18 cellular contexts compared by ENCODE assay signal in the genomic region with DNA sequence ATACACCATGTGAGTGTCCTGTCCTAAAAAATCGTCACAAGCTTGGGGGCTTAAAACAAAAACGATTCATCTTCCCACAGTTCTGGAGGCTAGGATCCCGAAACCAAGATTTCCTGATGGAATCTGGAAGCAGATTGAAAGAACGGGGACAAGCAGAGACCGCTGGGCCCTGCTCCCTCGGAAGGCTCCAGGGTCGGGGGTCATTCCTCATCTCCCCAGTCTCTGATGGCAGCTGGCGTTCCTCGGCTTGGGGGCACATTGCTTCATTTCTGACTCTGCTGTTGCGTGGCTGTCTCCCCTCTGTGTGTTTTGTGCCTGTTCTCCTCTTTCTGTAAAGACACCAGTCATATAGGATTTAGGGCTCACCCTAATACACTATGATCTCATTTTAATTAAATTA.
"Had no signal": no experiment of that assay in that cellular context is flagged by ENCODE, and none has a peak within 500 bp of the region (broad histone marks: within the 10 kb centered on the region; RNA-seq: fewer than 3 reads in every experiment).

No MANE protein-coding gene starts in this region.

- H3K4me3 ChIP-seq: body of pancreas, heart left ventricle, lung, upper lobe of left lung had no signal

- H3K9me3 ChIP-seq: body of pancreas, heart left ventricle, upper lobe of left lung had no signal

- H3K27ac Mint-ChIP-seq: activated naive CD8-positive, alpha-beta T cell treated with anti-CD3 and anti-CD28 coated beads, Interleukin-2, amount 50 U/mL, for 24 hours; activated T-cell treated with anti-CD3 and anti-CD28 coated beads, Interleukin-2, amount 50 U/mL, for 72 hours; naive thymus-derived CD4-positive, alpha-beta T cell; T-helper 1 cell treated with Interleukin-12 subunit alpha and Interleukin-12 subunit beta and Interleukin-4 antibody, amounts not matched to agents 30 μg/mL and 1 μg/mL, for 36 hours had no signal

- DNase-seq: activated CD4-positive, alpha-beta T cell treated with anti-CD3 and anti-CD28 coated beads for 4 hours; activated CD4-positive, CD25-positive, alpha-beta regulatory T cell; activated naive CD4-positive, alpha-beta T cell treated with anti-CD3 and anti-CD28 coated beads, Interleukin-2, amount 50 U/mL, for 16 hours; body of pancreas; dermis blood vessel endothelial cell; effector CD8-positive, alpha-beta T cell; heart left ventricle; occipital lobe; stimulated activated naive CD4-positive, alpha-beta T cell; upper lobe of left lung had no signal

- ATAC-seq: body of pancreas; heart left ventricle; left cardiac atrium; naive thymus-derived CD4-positive, alpha-beta T cell had no signal

- FAIRE-seq: islet of Langerhans had no signal

- H3K4me3 Mint-ChIP-seq: activated naive CD8-positive, alpha-beta T cell treated with anti-CD3 and anti-CD28 coated beads, Interleukin-2, amount 50 U/mL, for 24 hours; activated T-cell treated with anti-CD3 and anti-CD28 coated beads, Interleukin-2, amount 50 U/mL, for 72 hours; naive thymus-derived CD4-positive, alpha-beta T cell; neural crest cell; T-helper 1 cell treated with Interleukin-12 subunit alpha and Interleukin-12 subunit beta and Interleukin-4 antibody, amounts not matched to agents 30 μg/mL and 1 μg/mL, for 36 hours had no signal

- H3K27me3 ChIP-seq: body of pancreas, upper lobe of left lung had no signal

- H3K4me1 ChIP-seq: body of pancreas, upper lobe of left lung had no signal

- H3K4me1 Mint-ChIP-seq: neural crest cell had no signal

- H3K36me3 Mint-ChIP-seq: naive thymus-derived CD4-positive, alpha-beta T cell had no signal

- H3K27ac ChIP-seq: body of pancreas, heart left ventricle had no signal

- H3K9me3 Mint-ChIP-seq: activated naive CD8-positive, alpha-beta T cell treated with anti-CD3 and anti-CD28 coated beads, Interleukin-2, amount 50 U/mL, for 24 hours; activated T-cell treated with anti-CD3 and anti-CD28 coated beads, Interleukin-2, amount 50 U/mL, for 72 hours; neural crest cell; T-helper 1 cell treated with Interleukin-12 subunit alpha and Interleukin-12 subunit beta and Interleukin-4 antibody, amounts not matched to agents 30 μg/mL and 1 μg/mL, for 36 hours had no signal

- H3K36me3 ChIP-seq: heart left ventricle, upper lobe of left lung had no signal
